In genomic region chr17:3894927-3895343, GRCh38 we compare ENCODE assay signal across 11 cellular contexts. TPM values are rescaled to one million over a fixed set of nuclear protein-coding genes. Genes with fewer than 3 reads are reported as not detected.
DNase-seq lines count a peak whose midpoint lies in the region; ATAC-seq, FAIRE-seq and TF ChIP-seq lines count a peak whose summit lies in the region.
"Had no signal": no experiment of that assay in that cellular context is flagged by ENCODE, and none has a peak within 500 bp of the region (broad histone marks: within the 10 kb centered on the region; RNA-seq: fewer than 3 reads in every experiment).

No MANE protein-coding gene starts in this region.

- H3K4me2 ChIP-seq in keratinocyte (ENCODE audit: control insufficient read depth, extremely low read depth, insufficient read depth, low read depth, low read length) (no peak overlapping the region), GM23338 (no peak overlapping the region)

- H3K9me3 ChIP-seq in keratinocyte (ENCODE audit: control insufficient read depth, low read depth, low read length) (no peaks in the 10 kb centered on the region), stomach (no peaks in the 10 kb centered on the region)

- TF ChIP-seq CTCF in keratinocyte (optimal IDR thresholded peaks at IDR 0.05 in 1 of 3, IDR thresholded peaks at IDR 0.05 in 1 of 3, conservative IDR thresholded peaks at IDR 0.05 in 1 of 3; ENCODE audit: extremely low read depth in 1 of 3, insufficient read depth in 2 of 3, low read length in 3 of 3) (no peak), stomach (IDR thresholded peaks at IDR 0.05) (no peak), GM23338 (conservative IDR thresholded peaks at IDR 0.05; ENCODE audit: low read depth in 2 of 2) (no peak)

- H3K9ac ChIP-seq in keratinocyte (ENCODE audit: control insufficient read depth, extremely low read depth, insufficient read depth, low read length) = no peak overlapping the region

- no peak for FAIRE-seq in keratinocyte (lab: Jason Lieb, UNC)

- peaks cover 11% of the 10 kb centered on the region; the same call in 1 of the 2 replicates for H3F3A ChIP-seq in GM23338 (replicated peaks; ENCODE audit: low read depth)

- 16 to 33% (median 24%) methylated on average over 2 of the region's 2 CpGs for WGBS in stomach, 5 donors

- H3K4me3 Mint-ChIP-seq in GM23338 = no peak overlapping the region
- no peak overlapping the region for H3K4me3 Mint-ChIP-seq in activated naive CD4-positive, alpha-beta T cell treated with anti-CD3 and anti-CD28 coated beads, Interleukin-2, amount 10 ng/mL, durations not matched to agents 7 days and 5 days
- H3K4me3 Mint-ChIP-seq: activated CD4-positive, alpha-beta T cell treated with anti-CD3 and anti-CD28 coated beads, Interleukin-2, amount 10 ng/mL, durations not matched to agents 7 days and 5 days had no signal

- H2AFZ ChIP-seq in keratinocyte (ENCODE audit: control insufficient read depth, low read length) (peak overlapping the region; percentile 7), GM23338 (no peak overlapping the region)

- intact Hi-C loops in stomach (cut with DNase I; ENCODE audit: low total_unique reads) = no loop called here

- no peaks in the 10 kb centered on the region for H4K20me1 ChIP-seq in keratinocyte (ENCODE audit: control insufficient read depth, extremely low read depth, insufficient read depth, low read length)
- H4K20me1 ChIP-seq in GM23338 (replicated peaks; ENCODE audit: insufficient read depth) = no peaks in the 10 kb centered on the region

- H3K36me3 Mint-ChIP-seq in GM23338 (ENCODE audit: low read depth) = no peaks in the 10 kb centered on the region; the same call in 2 of the 3 replicates
- H3K36me3 Mint-ChIP-seq in activated naive CD4-positive, alpha-beta T cell treated with anti-CD3 and anti-CD28 coated beads, Interleukin-2, amount 10 ng/mL, durations not matched to agents 7 days and 5 days = no peaks in the 10 kb centered on the region

- H3K4me3 ChIP-seq in keratinocyte (ENCODE audit: control insufficient read depth in 2 of 3, extremely low read depth in 1 of 3, insufficient read depth in 2 of 3, low read depth in 1 of 3, low read length in 3 of 3) = no peak overlapping the region
- no peak overlapping the region for H3K4me3 ChIP-seq in stomach
- H3K4me3 ChIP-seq in GM23338 = no peak overlapping the region

- TF ChIP-seq POLR2A in stomach (IDR thresholded peaks at IDR 0.05) = no peak

- no peaks in the 10 kb centered on the region for H3K36me3 ChIP-seq in keratinocyte (ENCODE audit: control insufficient read depth in 2 of 2, extremely low read depth in 1 of 2, insufficient read depth in 2 of 2, low read length in 2 of 2)
- no peaks in the 10 kb centered on the region for H3K36me3 ChIP-seq in stomach
- no peaks in the 10 kb centered on the region for H3K36me3 ChIP-seq in GM23338 (ENCODE audit: insufficient read depth)

- dilution Hi-C loops in keratinocyte (cut with MboI; ENCODE audit: extremely low pct_ligation_motif_present, low sequenced_read_pairs) = no loop called here

- no peak for TF ChIP-seq EP300 in stomach (IDR thresholded peaks at IDR 0.05)

- H3K27me3 Mint-ChIP-seq in GM23338 (ENCODE audit: insufficient read depth, low read depth, poor library complexity) = peaks cover 24% of the 10 kb centered on the region
- peaks cover 51% of the 10 kb centered on the region for H3K27me3 Mint-ChIP-seq in activated naive CD4-positive, alpha-beta T cell treated with anti-CD3 and anti-CD28 coated beads, Interleukin-2, amount 10 ng/mL, durations not matched to agents 7 days and 5 days

- H3K9me3 Mint-ChIP-seq in GM23338 = peaks cover 3% of the 10 kb centered on the region; the same call in 1 of the 3 replicates
- H3K9me3 Mint-ChIP-seq in activated naive CD4-positive, alpha-beta T cell treated with anti-CD3 and anti-CD28 coated beads, Interleukin-2, amount 10 ng/mL, durations not matched to agents 7 days and 5 days = no peaks in the 10 kb centered on the region
- H3K9me3 Mint-ChIP-seq: activated CD4-positive, alpha-beta T cell treated with anti-CD3 and anti-CD28 coated beads, Interleukin-2, amount 10 ng/mL, durations not matched to agents 7 days and 5 days had no signal

- H3K27me3 ChIP-seq in keratinocyte (ENCODE audit: control insufficient read depth, extremely low read depth, insufficient read depth, low read length) (no peaks in the 10 kb centered on the region), stomach (no peaks in the 10 kb centered on the region), GM23338 (ENCODE audit: insufficient read depth) (no peaks in the 10 kb centered on the region)

- H3K27ac ChIP-seq in keratinocyte (ENCODE audit: control insufficient read depth, insufficient read depth, low read length) (no peak overlapping the region), stomach (peak overlapping the region; percentile 69 to 88 (median 87)), GM23338 (ENCODE audit: low read depth) (no peak overlapping the region)

- H3K27ac Mint-ChIP-seq in GM23338 = no peak overlapping the region
- no peak overlapping the region for H3K27ac Mint-ChIP-seq in activated naive CD4-positive, alpha-beta T cell treated with anti-CD3 and anti-CD28 coated beads, Interleukin-2, amount 10 ng/mL, durations not matched to agents 7 days and 5 days
- H3K27ac Mint-ChIP-seq: activated CD4-positive, alpha-beta T cell treated with anti-CD3 and anti-CD28 coated beads, Interleukin-2, amount 10 ng/mL, durations not matched to agents 7 days and 5 days had no signal

- no peak for ATAC-seq in GM23338
- no peak for ATAC-seq in GM18502 (IDR thresholded peaks at IDR 0.05; ENCODE audit: poor library complexity, unreplicated experiment)

- no peaks in the 10 kb centered on the region for H3K79me2 ChIP-seq in keratinocyte (ENCODE audit: control insufficient read depth, insufficient read depth, low read length)
- 0 out of 2 replicates have a peak, but pooled peaks cover 4% of the 10 kb centered on the region for H3K79me2 ChIP-seq in GM23338 (replicated peaks; ENCODE audit: insufficient read depth)

- CTCF ChIA-PET in activated naive CD4-positive, alpha-beta T cell treated with anti-CD3 and anti-CD28 coated beads, Interleukin-2, amount 10 ng/mL, durations not matched to agents 7 days and 5 days (lab: Charles Lee) = interaction anchor here (1.2 kb wide), 1 partner anchor 12 kb away, joined by 4 read pairs; no protein-coding TSS in a partner anchor

- DNase-seq in KBM-7 (peak; percentile 54), amniotic epithelial cell (ENCODE audit: low read depth) (peak; percentile 53), keratinocyte (ENCODE audit: low read depth, low spot score) (no peak), stomach (peak; percentile 68), GM23338 (ENCODE audit: low spot score) (no peak), NCI-H774 (lab: John Stamatoyannopoulos, UW) (no peak)
- DNase-seq in activated naive CD4-positive, alpha-beta T cell treated with anti-CD3 and anti-CD28 coated beads, Interleukin-2, amount 10 ng/mL, durations not matched to agents 7 days and 5 days = no peak
- DNase-seq: activated CD4-positive, alpha-beta T cell treated with anti-CD3 and anti-CD28 coated beads, Interleukin-2, amount 10 ng/mL, durations not matched to agents 7 days and 5 days; NK-92 treated with Interleukin-12 subunit alpha and Interleukin-12 subunit beta, amount 100 ng/mL, for 24 hours; stimulated activated CD4-positive, alpha-beta T cell treated with anti-CD3 and anti-CD28 coated beads, Interleukin-4, amount 100 ng/mL, for 1 hour had no signal

- peaks cover 29% of the 10 kb centered on the region for H3K4me1 ChIP-seq in keratinocyte (ENCODE audit: control insufficient read depth, extremely low read depth, insufficient read depth, low read length)
- peaks cover 50 to 58% (median 57%) of the 10 kb centered on the region in 4 donors for H3K4me1 ChIP-seq in stomach
- peaks cover 21% of the 10 kb centered on the region for H3K4me1 ChIP-seq in GM23338 (ENCODE audit: insufficient read depth)

- no peaks in the 10 kb centered on the region for H3K9me2 ChIP-seq in GM23338 (ENCODE audit: insufficient read depth)

- in situ Hi-C loops in KBM-7 (cut with MboI; ENCODE audit: low pct_unique_long_range_greater_than_20kb, low sequenced_read_pairs) = no loop called here

- H3K4me1 Mint-ChIP-seq in GM23338 = peaks cover 29% of the 10 kb centered on the region
- H3K4me1 Mint-ChIP-seq in activated naive CD4-positive, alpha-beta T cell treated with anti-CD3 and anti-CD28 coated beads, Interleukin-2, amount 10 ng/mL, durations not matched to agents 7 days and 5 days = peaks cover 32% of the 10 kb centered on the region

- no peaks in the 10 kb centered on the region for H3K9me1 ChIP-seq in keratinocyte (ENCODE audit: control insufficient read depth, extremely low read depth, insufficient read depth, low read length)

RNA-seq across cellular contexts. Expression of gene CAMKK1, which starts 2.1 kb away (rescaled TPM):
- polyA plus RNA-seq in keratinocyte = 1.8 to 2.6 TPM (median 2.5 TPM) in 3 replicates
- 1.6 TPM for polyA plus RNA-seq in keratinocyte (2011; ENCODE audit: low read depth)
- polyA plus RNA-seq in keratinocyte (2011; cell fraction: cytosol; rRNA removed) = 0.91 and 1.3 TPM in 2 replicates
- 3.9 and 4.4 TPM in 2 replicates for polyA plus RNA-seq in keratinocyte (2011; cell fraction: nucleus; rRNA removed)
- polyA plus RNA-seq in keratinocyte (2012; ENCODE audit: low replicate concordance) = 1.6 and 2.4 TPM in 2 replicates
- polyA minus RNA-seq in keratinocyte = 2.0 to 2.6 TPM (median 2.6 TPM) in 3 replicates
- polyA minus RNA-seq in keratinocyte (2011; cell fraction: cytosol; rRNA and poly(A)+ RNA removed) = 0.96 TPM
- 1.6 and 1.9 TPM in 2 replicates for polyA minus RNA-seq in keratinocyte (2011; cell fraction: nucleus; rRNA and poly(A)+ RNA removed)
- 10 to 100 TPM in 1 of 5 donors, 1 to 10 TPM in 3, under 1 TPM in 1; 0.58 to 15.1 (median 6.2) TPM for total RNA-seq in stomach
- 1 to 10 TPM; 2.1 to 6.4 (median 3.1) TPM for polyA plus RNA-seq in stomach
- 7.1 and 8.7 TPM in 2 replicates for total RNA-seq in GM23338 (2014; rRNA removed; shearing (Covaris generic))
- 4.3 TPM in 2 replicates for polyA plus RNA-seq in GM23338 (2016; fragmentation: Nextera tagmentation; extraction: Ambion mirVana)

RNA-seq across cellular contexts. Expression of gene P2RX1, which starts 21.3 kb away (rescaled TPM):
- polyA plus RNA-seq in keratinocyte (not detected in 3 replicates), stomach (1 to 10 TPM in 1 of 3 donors, under 1 TPM in 2; 0.75 to 2.4 (median 0.92) TPM), GM23338 (2016; fragmentation: Nextera tagmentation; extraction: Ambion mirVana) (0.17 and 0.31 TPM in 2 replicates)
- polyA plus RNA-seq in keratinocyte (2011; ENCODE audit: low read depth) = not detected
- polyA plus RNA-seq in keratinocyte (2011; cell fraction: cytosol; rRNA removed) = not detected in 2 replicates
- not detected in 2 replicates for polyA plus RNA-seq in keratinocyte (2011; cell fraction: nucleus; rRNA removed)
- polyA plus RNA-seq in keratinocyte (2012; ENCODE audit: low replicate concordance) = not detected in 2 replicates
- polyA minus RNA-seq in keratinocyte = not detected in 3 replicates
- polyA minus RNA-seq in keratinocyte (2011; cell fraction: cytosol; rRNA and poly(A)+ RNA removed) = not detected
- polyA minus RNA-seq in keratinocyte (2011; cell fraction: nucleus; rRNA and poly(A)+ RNA removed) = not detected in 2 replicates
- total RNA-seq in stomach = 10 to 100 TPM in 1 of 5 donors, 1 to 10 TPM in 4; 2.4 to 13.4 (median 6.7) TPM
- total RNA-seq in GM23338 (2014; rRNA removed; shearing (Covaris generic)) = 0.19 and 2.2 TPM in 2 replicates

RNA-seq across cellular contexts. Expression of gene NCBP3, which starts 48.9 kb away (rescaled TPM):
- polyA plus RNA-seq in keratinocyte (13.9 to 22.1 TPM (median 16.8 TPM) in 3 replicates), stomach (10 to 100 TPM in 2 of 3 donors, 1 to 10 TPM in 1; 8.6 to 31.0 (median 19.1) TPM), GM23338 (2016; fragmentation: Nextera tagmentation; extraction: Ambion mirVana) (28.1 and 35.5 TPM in 2 replicates)
- polyA plus RNA-seq in keratinocyte (2011; ENCODE audit: low read depth) = 35.7 TPM
- 7.0 and 8.2 TPM in 2 replicates for polyA plus RNA-seq in keratinocyte (2011; cell fraction: cytosol; rRNA removed)
- polyA plus RNA-seq in keratinocyte (2011; cell fraction: nucleus; rRNA removed) = 31.3 and 39.0 TPM in 2 replicates
- polyA plus RNA-seq in keratinocyte (2012; ENCODE audit: low replicate concordance) = 18.0 and 25.3 TPM in 2 replicates
- 4.7 to 21.6 TPM (median 6.7 TPM) in 3 replicates for polyA minus RNA-seq in keratinocyte
- polyA minus RNA-seq in keratinocyte (2011; cell fraction: cytosol; rRNA and poly(A)+ RNA removed) = 3.6 TPM
- 10.8 and 16.8 TPM in 2 replicates for polyA minus RNA-seq in keratinocyte (2011; cell fraction: nucleus; rRNA and poly(A)+ RNA removed)
- total RNA-seq in stomach = 10 to 100 TPM in 4 of 5 donors, 1 to 10 TPM in 1; 7.6 to 40.6 (median 28.1) TPM
- total RNA-seq in GM23338 (2014; rRNA removed; shearing (Covaris generic)) = 34.6 and 42.8 TPM in 2 replicates

Comparison
In these comparisons a context has a peak if more than half of its experiments do, and no peak if none do; other contexts are left out.
1. DNase-seq: peak in KBM-7 (single experiment), amniotic epithelial cell (single experiment) and stomach (single experiment); none in keratinocyte (single experiment), GM23338 (single experiment), NCI-H774 (single experiment) and activated naive CD4-positive, alpha-beta T cell treated with anti-CD3 and anti-CD28 coated beads, Interleukin-2, amount 10 ng/mL, durations not matched to agents 7 days and 5 days (single experiment).
2. H3K27ac ChIP-seq: peak in stomach (5 of 5); none in keratinocyte (single experiment) and GM23338 (single experiment).